Comparison of ENCODE assay signal across 8 cellular contexts in the genomic region with DNA sequence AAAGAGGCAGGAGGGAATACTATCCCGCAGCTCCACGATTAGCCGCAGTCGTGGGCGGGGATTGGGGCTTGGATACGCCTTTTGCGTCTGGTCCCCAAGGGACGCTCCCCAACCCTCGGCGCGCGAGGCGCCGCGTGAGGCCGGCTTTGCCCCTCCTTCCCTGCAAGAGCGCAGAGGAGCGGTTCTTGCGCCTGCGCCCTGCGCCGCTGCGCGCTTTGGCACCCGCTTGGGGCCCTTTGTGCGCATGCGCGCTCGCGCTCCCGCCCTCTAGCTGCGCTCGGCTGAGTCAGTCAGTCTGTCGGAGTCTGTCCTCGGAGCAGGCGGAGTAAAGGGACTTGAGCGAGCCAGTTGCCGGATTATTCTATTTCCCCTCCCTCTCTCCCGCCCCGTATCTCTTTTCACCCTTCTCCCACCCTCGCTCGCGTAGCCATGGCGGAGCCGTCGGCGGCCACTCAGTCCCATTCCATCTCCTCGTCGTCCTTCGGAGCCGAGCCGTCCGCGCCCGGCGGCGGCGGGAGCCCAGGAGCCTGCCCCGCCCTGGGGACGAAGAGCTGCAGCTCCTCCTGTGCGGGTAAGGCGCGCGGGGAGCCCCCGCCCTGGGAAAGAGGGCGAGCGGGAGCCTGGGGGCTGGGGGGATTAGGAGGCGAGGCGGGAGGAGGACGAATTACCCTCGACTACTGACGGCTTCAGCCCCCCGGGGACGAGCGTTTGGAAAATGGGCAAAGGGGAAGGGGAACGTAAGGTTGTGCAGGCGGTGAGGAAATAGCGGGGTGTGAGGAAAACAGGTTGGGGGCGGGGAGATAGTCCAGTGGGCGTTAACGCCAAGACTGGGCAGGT. TPM values are rescaled to one million over a fixed set of nuclear protein-coding genes. Genes with fewer than 3 reads are reported as not detected.
A peak's percentile ranks its signal among the peaks of the same experiment; 100 is the strongest.
DNase-seq lines count a peak whose midpoint lies in the region; ATAC-seq and TF ChIP-seq lines count a peak whose summit lies in the region.

A gene with protein sequence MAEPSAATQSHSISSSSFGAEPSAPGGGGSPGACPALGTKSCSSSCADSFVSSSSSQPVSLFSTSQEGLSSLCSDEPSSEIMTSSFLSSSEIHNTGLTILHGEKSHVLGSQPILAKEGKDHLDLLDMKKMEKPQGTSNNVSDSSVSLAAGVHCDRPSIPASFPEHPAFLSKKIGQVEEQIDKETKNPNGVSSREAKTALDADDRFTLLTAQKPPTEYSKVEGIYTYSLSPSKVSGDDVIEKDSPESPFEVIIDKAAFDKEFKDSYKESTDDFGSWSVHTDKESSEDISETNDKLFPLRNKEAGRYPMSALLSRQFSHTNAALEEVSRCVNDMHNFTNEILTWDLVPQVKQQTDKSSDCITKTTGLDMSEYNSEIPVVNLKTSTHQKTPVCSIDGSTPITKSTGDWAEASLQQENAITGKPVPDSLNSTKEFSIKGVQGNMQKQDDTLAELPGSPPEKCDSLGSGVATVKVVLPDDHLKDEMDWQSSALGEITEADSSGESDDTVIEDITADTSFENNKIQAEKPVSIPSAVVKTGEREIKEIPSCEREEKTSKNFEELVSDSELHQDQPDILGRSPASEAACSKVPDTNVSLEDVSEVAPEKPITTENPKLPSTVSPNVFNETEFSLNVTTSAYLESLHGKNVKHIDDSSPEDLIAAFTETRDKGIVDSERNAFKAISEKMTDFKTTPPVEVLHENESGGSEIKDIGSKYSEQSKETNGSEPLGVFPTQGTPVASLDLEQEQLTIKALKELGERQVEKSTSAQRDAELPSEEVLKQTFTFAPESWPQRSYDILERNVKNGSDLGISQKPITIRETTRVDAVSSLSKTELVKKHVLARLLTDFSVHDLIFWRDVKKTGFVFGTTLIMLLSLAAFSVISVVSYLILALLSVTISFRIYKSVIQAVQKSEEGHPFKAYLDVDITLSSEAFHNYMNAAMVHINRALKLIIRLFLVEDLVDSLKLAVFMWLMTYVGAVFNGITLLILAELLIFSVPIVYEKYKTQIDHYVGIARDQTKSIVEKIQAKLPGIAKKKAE (plus strand): TSS at position 293 of the 837 bp plus-strand sequence. CDS start 137 bp downstream, at position 430.

- H3K27ac ChIP-seq in upper lobe of right lung = peak within 1 kb of the TSS; percentile 92

- no peaks in the 10 kb centered on the region for H3K9me3 ChIP-seq in upper lobe of right lung

- DNase-seq in GM13976 (ENCODE audit: low spot score) = peak; percentile 98
- peak; percentile 88 for DNase-seq in NCI-H146 treated with DMSO at 0.1 percent for 48 hours (lab: John Stamatoyannopoulos, UW; ENCODE audit: unreplicated experiment)
- DNase-seq in amniotic epithelial cell (ENCODE audit: low read depth) = peak; percentile 95
- peak; percentile 98 for DNase-seq in left cardiac atrium
- peak; percentile 99 for DNase-seq in posterior vena cava (ENCODE audit: low spot score)
- peak; percentile 99 for DNase-seq in upper lobe of right lung

- TF ChIP-seq CTCF in GM13976 (IDR thresholded peaks at IDR 0.05; ENCODE audit: borderline replicate concordance, control extremely low read depth, extremely low read depth, insufficient read depth, missing control alignments) (no peak), upper lobe of right lung (IDR thresholded peaks at IDR 0.05) (peak; percentile 14)

- in situ Hi-C loops in GM13976 (cut with MboI; ENCODE audit: low sequenced_read_pairs, unreplicated experiment) = no loop called here

- ATAC-seq in HG02870 (IDR thresholded peaks at IDR 0.05; ENCODE audit: unreplicated experiment) = peak; percentile 79
- peak; percentile 96 for ATAC-seq in left cardiac atrium
- ATAC-seq in upper lobe of right lung = peak; percentile 98

- H3K27me3 ChIP-seq in upper lobe of right lung = no peaks in the 10 kb centered on the region

- peaks cover 29% of the 10 kb centered on the region for H3K4me1 ChIP-seq in upper lobe of right lung

- no peaks in the 10 kb centered on the region for H3K36me3 ChIP-seq in upper lobe of right lung

- H3K4me3 ChIP-seq in upper lobe of right lung = peak within 1 kb of the TSS; percentile 92

- intact Hi-C loops in T-helper 1 cell treated with Interleukin-12 subunit alpha and Interleukin-12 subunit beta and Interleukin-4 antibody, amounts not matched to agents 30 ng/mL and 1 ng/mL, for 36 hours (cut with micrococcal nuclease) = loop anchor here (1.0 to 5.0 kb wide), 9 partner anchors 10 to 551 kb away; a partner anchor contains a TSS
- intact Hi-C loops in left cardiac atrium (cut with DNase I) = loop anchor here in 1 of 2 donors (10.0 kb wide), 1 partner anchor 53 kb away; no protein-coding TSS in a partner anchor
- intact Hi-C loops in posterior vena cava (cut with DNase I) = no loop called here
- intact Hi-C loops in upper lobe of right lung (cut with DNase I) = no loop called here

RNA-seq across cellular contexts. Expression of the gene that starts here (rescaled TPM):
- 61.0 and 63.9 TPM in 2 replicates for total RNA-seq in T-helper 1 cell treated with Interleukin-12 subunit alpha and Interleukin-12 subunit beta and Interleukin-4 antibody, amounts not matched to agents 30 ng/mL and 1 ng/mL, for 36 hours
- total RNA-seq in left cardiac atrium (10 to 100 TPM; 71.9 to 92.5 TPM), posterior vena cava (10 to 100 TPM; 80.3 to 88.4 TPM), upper lobe of right lung (116 TPM)

Comparison
In these comparisons a context has a peak if more than half of its experiments do, and no peak if none do; other contexts are left out.
1. Peak in every context shown above with its lines: DNase-seq, ATAC-seq, H3K4me3 ChIP-seq and H3K27ac ChIP-seq.